In genomic region chr14:69241577-69241976, GRCh38 we compare ENCODE assay signal across 21 cellular contexts. TPM values are rescaled to one million over a fixed set of nuclear protein-coding genes. Genes with fewer than 3 reads are reported as not detected.
"Had no signal": no experiment of that assay in that cellular context is flagged by ENCODE, and none has a peak within 500 bp of the region (broad histone marks: within the 10 kb centered on the region; RNA-seq: fewer than 3 reads in every experiment).

No MANE protein-coding gene starts in this region.

- H3K27me3 ChIP-seq: ascending aorta, suprapubic skin, transverse colon, uterus had no signal

- DNase-seq: activated CD4-positive, alpha-beta T cell treated with anti-CD3 and anti-CD28 coated beads, Interleukin-2, amount 10 ng/mL, durations not matched to agents 24 days and 14 days; activated CD4-positive, CD25-positive, alpha-beta regulatory T cell; activated CD8-positive, alpha-beta T cell treated with anti-CD3 and anti-CD28 coated beads, Interleukin-2, amount 10 ng/mL, durations not matched to agents 7 days and 5 days; activated naive CD4-positive, alpha-beta T cell treated with anti-CD3 and anti-CD28 coated beads, Interleukin-2, amount 10 ng/mL, durations not matched to agents 7 days and 5 days; activated T-cell treated with anti-CD3 and anti-CD28 coated beads, Interleukin-2, amount 50 U/mL, for 4 hours; cortex of kidney; glutamatergic neuron; hypothalamus; islet precursor cell; midbrain; nephron progenitor cell; retina; stimulated activated CD4-positive, alpha-beta T cell treated with anti-CD3 and anti-CD28 coated beads, Interleukin-2, amount 100 ng/mL, for 24 hours; transverse colon; uterus had no signal

- H3K9me3 ChIP-seq: ascending aorta, suprapubic skin, transverse colon, uterus had no signal

- H3K27ac ChIP-seq: ascending aorta, suprapubic skin had no signal

- H3K36me3 ChIP-seq: uterus had no signal

- FAIRE-seq: endometrium, TTC549 had no signal

- H3K4me3 ChIP-seq: ascending aorta, lung, suprapubic skin, transverse colon, uterus had no signal

- ATAC-seq: activated CD8-positive, alpha-beta T cell treated with anti-CD3 and anti-CD28 coated beads, Interleukin-2, amount 10 ng/mL, durations not matched to agents 7 days and 5 days; activated T-cell treated with anti-CD3 and anti-CD28 coated beads, Interleukin-2, amount 50 U/mL, for 4 hours had no signal

- H3K4me1 ChIP-seq: ascending aorta, uterus had no signal

RNA-seq across cellular contexts. Expression of gene GALNT16, which starts 18.4 kb away (rescaled TPM):
- total RNA-seq: activated CD4-positive, alpha-beta T cell treated with anti-CD3 and anti-CD28 coated beads, Interleukin-2, amount 10 ng/mL, durations not matched to agents 24 days and 14 days; activated CD8-positive, alpha-beta T cell treated with anti-CD3 and anti-CD28 coated beads, Interleukin-2, amount 10 ng/mL, durations not matched to agents 7 days and 5 days; T-helper 2 cell treated with Interferon-gamma antibody and Interleukin-4, amounts not matched to agents 100 ng/mL and 5 ng/mL, for 36 hours had no signal
